In the genomic region with DNA sequence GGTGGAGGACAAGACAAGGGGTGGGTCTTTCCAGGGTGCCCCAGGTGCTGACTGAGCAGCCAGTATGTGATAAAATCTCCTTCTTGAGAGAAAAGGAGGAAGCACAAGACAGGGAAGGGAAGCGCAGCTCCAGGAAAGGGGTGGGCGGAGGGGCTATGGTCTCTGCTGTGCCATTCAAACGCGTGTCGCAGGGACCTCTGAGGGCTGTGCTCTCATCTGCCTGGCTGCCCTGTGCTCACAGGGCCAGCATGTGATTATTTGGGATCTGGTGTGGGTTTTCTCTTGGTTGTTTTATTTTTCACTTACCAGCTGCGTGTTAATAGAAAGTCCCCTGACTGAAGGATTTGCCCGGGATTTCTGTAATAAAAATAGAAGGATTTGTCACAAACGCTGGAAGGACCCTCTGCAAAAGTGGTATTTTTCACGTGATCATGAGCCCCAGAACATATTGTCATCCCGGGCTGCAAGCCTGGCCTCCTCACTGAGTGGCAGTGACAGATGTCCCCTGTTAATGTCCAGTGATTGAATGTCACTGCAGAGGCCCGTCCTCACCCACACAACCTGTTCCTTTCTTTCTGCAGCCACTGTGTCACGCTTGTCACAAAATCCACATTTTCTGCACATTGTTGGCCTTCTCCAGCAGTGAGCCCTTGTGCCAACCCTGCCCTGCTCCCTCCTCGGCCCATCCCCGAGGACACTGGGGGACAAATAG, we compare ENCODE assay signal across 1 cellular context.
TF ChIP-seq lines count a peak whose summit lies in the region.

No MANE protein-coding gene starts in this region.

TF ChIP-seq in A549, 52 proteins besides CTCF, POLR2A, EP300 and RAD21:
- TF ChIP-seq HEYL (CRISPR knock-in tag; IDR thresholded peaks at IDR 0.05), result no peak
- TF ChIP-seq, protein P1, sequence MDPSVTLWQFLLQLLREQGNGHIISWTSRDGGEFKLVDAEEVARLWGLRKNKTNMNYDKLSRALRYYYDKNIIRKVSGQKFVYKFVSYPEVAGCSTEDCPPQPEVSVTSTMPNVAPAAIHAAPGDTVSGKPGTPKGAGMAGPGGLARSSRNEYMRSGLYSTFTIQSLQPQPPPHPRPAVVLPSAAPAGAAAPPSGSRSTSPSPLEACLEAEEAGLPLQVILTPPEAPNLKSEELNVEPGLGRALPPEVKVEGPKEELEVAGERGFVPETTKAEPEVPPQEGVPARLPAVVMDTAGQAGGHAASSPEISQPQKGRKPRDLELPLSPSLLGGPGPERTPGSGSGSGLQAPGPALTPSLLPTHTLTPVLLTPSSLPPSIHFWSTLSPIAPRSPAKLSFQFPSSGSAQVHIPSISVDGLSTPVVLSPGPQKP (IDR thresholded peaks at IDR 0.05; ENCODE audit: low read depth, low read length), result no peak
- no peak for TF ChIP-seq POLR2AphosphoS2 (conservative IDR thresholded peaks at IDR 0.05; ENCODE audit: low read length)
- TF ChIP-seq PHF8 (IDR thresholded peaks at IDR 0.05; ENCODE audit: borderline replicate concordance, low read depth), result no peak
TF ChIP-seq in A549: peak in this region for 0.
